Comparison of ENCODE assay signal across 8 cellular contexts in genomic region chr13:31209172-31209818, GRCh38.
DNase-seq lines count a peak whose midpoint lies in the region; ATAC-seq and TF ChIP-seq lines count a peak whose summit lies in the region.

No MANE protein-coding gene starts in this region.

- H3K4me3 ChIP-seq in foreskin fibroblast (ENCODE audit: low read depth in 1 of 2, low read length in 2 of 2) (no peak overlapping the region), rectal smooth muscle tissue (ENCODE audit: low read length) (peak overlapping the region; percentile 8)

- H3K27me3 ChIP-seq in rectal smooth muscle tissue (ENCODE audit: control insufficient read depth, insufficient read depth, low read length) = no peaks in the 10 kb centered on the region

- DNase-seq in HCEC 1CT (peak; percentile 3), foreskin fibroblast (peak; percentile 9 to 44), NCI-H226 (no peak)
- no peak for DNase-seq in activated T-cell treated with anti-CD3 and anti-CD28 coated beads, Interleukin-2, amount 50 U/mL, for 24 hours

- ATAC-seq in GM19328 (IDR thresholded peaks at IDR 0.05; ENCODE audit: unreplicated experiment) = no peak
- ATAC-seq in GM21619 (IDR thresholded peaks at IDR 0.05; ENCODE audit: unreplicated experiment) = no peak

- H3K27ac Mint-ChIP-seq in activated T-cell treated with anti-CD3 and anti-CD28 coated beads, Interleukin-2, amount 50 U/mL, for 24 hours = no peak overlapping the region

- H3K36me3 ChIP-seq in rectal smooth muscle tissue (ENCODE audit: control insufficient read depth, insufficient read depth, low read length) = no peaks in the 10 kb centered on the region

- TF ChIP-seq CTCF in foreskin fibroblast (IDR thresholded peaks at IDR 0.05; ENCODE audit: low read depth, low read length) = no peak

- peak overlapping the region; percentile 70 for H3K27ac ChIP-seq in rectal smooth muscle tissue (ENCODE audit: low read depth, low read length)

- TF ChIP-seq POLR2A in Raji (IDR thresholded peaks at IDR 0.05; ENCODE audit: insufficient read depth, low read depth, low read length) = peak; percentile 56; the same call in 1 of the 2 replicates

- no peaks in the 10 kb centered on the region for H3K27me3 Mint-ChIP-seq in activated T-cell treated with anti-CD3 and anti-CD28 coated beads, Interleukin-2, amount 50 U/mL, for 24 hours

- H3K9ac ChIP-seq in rectal smooth muscle tissue (ENCODE audit: low read length) = peak overlapping the region; percentile 10

- H3K9me3 Mint-ChIP-seq in activated T-cell treated with anti-CD3 and anti-CD28 coated beads, Interleukin-2, amount 50 U/mL, for 24 hours = no peaks in the 10 kb centered on the region

- no peak overlapping the region for H3K4me3 Mint-ChIP-seq in activated T-cell treated with anti-CD3 and anti-CD28 coated beads, Interleukin-2, amount 50 U/mL, for 24 hours

- H3K4me1 Mint-ChIP-seq in activated T-cell treated with anti-CD3 and anti-CD28 coated beads, Interleukin-2, amount 50 U/mL, for 24 hours (ENCODE audit: low read depth) = peaks cover 30% of the 10 kb centered on the region

- H3K36me3 Mint-ChIP-seq in activated T-cell treated with anti-CD3 and anti-CD28 coated beads, Interleukin-2, amount 50 U/mL, for 24 hours (ENCODE audit: low read depth) = no peaks in the 10 kb centered on the region

- peaks cover 24% of the 10 kb centered on the region for H3K4me1 ChIP-seq in rectal smooth muscle tissue (ENCODE audit: control insufficient read depth, insufficient read depth, low read length)

Comparison
In these comparisons a context has a peak if more than half of its experiments do, and no peak if none do; other contexts are left out.
1. DNase-seq: peak in HCEC 1CT (single experiment) and foreskin fibroblast (2 of 2); none in activated T-cell treated with anti-CD3 and anti-CD28 coated beads, Interleukin-2, amount 50 U/mL, for 24 hours (single experiment) and NCI-H226 (single experiment).